Comparison of ENCODE assay signal across 8 cellular contexts in genomic region chr16:48611329-48612137, GRCh38. TPM values are rescaled to one million over a fixed set of nuclear protein-coding genes. Genes with fewer than 3 reads are reported as not detected.
DNase-seq lines count a peak whose midpoint lies in the region; ATAC-seq and TF ChIP-seq lines count a peak whose summit lies in the region.

No MANE protein-coding gene starts in this region.

- TF ChIP-seq CTCF in dorsolateral prefrontal cortex (IDR thresholded peaks at IDR 0.05 in 54 of 56, conservative IDR thresholded peaks at IDR 0.05 in 2 of 56; ENCODE audit: low read depth in 1 of 56, partially characterized antibody in 56 of 56) = no peak

- WGBS in right cardiac atrium = 56% methylated on average over 5 of the region's 5 CpGs

- DNase-seq in NCI-H146 (lab: John Stamatoyannopoulos, UW) = peak; percentile 68
- DNase-seq in activated CD8-positive, alpha-beta memory T cell treated with anti-CD3 and anti-CD28 coated beads, Interleukin-2, amount 50 U/mL, for 4 hours = peak; percentile 71
- peak in 1 of 3 donors; percentile 53 for DNase-seq in right cardiac atrium
- peak; percentile 60 for DNase-seq in stimulated activated CD8-positive, alpha-beta memory T cell treated with anti-CD3 and anti-CD28 coated beads, Interleukin-12 subunit alpha, Interleukin-12 subunit beta, amount 100 ng/mL, for 1 hour (ENCODE audit: low read depth)
- no peak for DNase-seq in foreskin melanocyte
- no peak for DNase-seq in 8988T
- no peak for DNase-seq in dorsolateral prefrontal cortex

- H3K4me3 ChIP-seq in right cardiac atrium (ENCODE audit: low read length) = no peak overlapping the region
- H3K4me3 ChIP-seq in dorsolateral prefrontal cortex = peak overlapping the region in 2 of 59 donors; percentile 98 to 99

- no peaks in the 10 kb centered on the region for H3K9me3 ChIP-seq in right cardiac atrium (ENCODE audit: control insufficient read depth, low read length)

- H3K4me1 ChIP-seq in right cardiac atrium (ENCODE audit: control insufficient read depth, insufficient read depth, low read length) = peaks cover 9% of the 10 kb centered on the region

- peak; percentile 33 for ATAC-seq in GM18868 (IDR thresholded peaks at IDR 0.05; ENCODE audit: unreplicated experiment)
- ATAC-seq in right cardiac atrium = no peak

- H3K27ac ChIP-seq in right cardiac atrium (ENCODE audit: low read length) = peak overlapping the region; percentile 30
- H3K27ac ChIP-seq in dorsolateral prefrontal cortex = peak overlapping the region in 21 of 59 donors; percentile 2 to 99 (median 52)

- no peaks in the 10 kb centered on the region for H3K27me3 ChIP-seq in right cardiac atrium (ENCODE audit: control insufficient read depth, insufficient read depth)
- no peaks in the 10 kb centered on the region for H3K27me3 ChIP-seq in dorsolateral prefrontal cortex

- intact Hi-C loops in right cardiac atrium (cut with DNase I) = no loop called here
- intact Hi-C loops in dorsolateral prefrontal cortex (cut with DNase I) = loop anchor here (5.0 to 10.0 kb wide), 2 partner anchors 249 to 367 kb away; partner anchors contain the start of genes ABCC11 (in 1 of the 2) and LONP2 (in 1 of the 2)

RNA-seq across cellular contexts. Expression of gene N4BP1, which starts 1.6 kb away (rescaled TPM):
- total RNA-seq in right cardiac atrium (10 to 100 TPM; 19.4 to 23.5 (median 20.5) TPM), dorsolateral prefrontal cortex (10 to 100 TPM; 25.7 to 47.9 (median 34.4) TPM)
- polyA plus RNA-seq in right cardiac atrium = 9.1 TPM

Comparison
In these comparisons a context has a peak if more than half of its experiments do, and no peak if none do; other contexts are left out.
1. DNase-seq: peak in NCI-H146 (single experiment), activated CD8-positive, alpha-beta memory T cell treated with anti-CD3 and anti-CD28 coated beads, Interleukin-2, amount 50 U/mL, for 4 hours (single experiment) and stimulated activated CD8-positive, alpha-beta memory T cell treated with anti-CD3 and anti-CD28 coated beads, Interleukin-12 subunit alpha, Interleukin-12 subunit beta, amount 100 ng/mL, for 1 hour (single experiment); none in foreskin melanocyte (single experiment), 8988T (single experiment) and dorsolateral prefrontal cortex (0 of 10).
2. intact Hi-C loops: an anchor here in dorsolateral prefrontal cortex (5.0 to 10.0 kb wide); none called in right cardiac atrium.